In the genomic region with DNA sequence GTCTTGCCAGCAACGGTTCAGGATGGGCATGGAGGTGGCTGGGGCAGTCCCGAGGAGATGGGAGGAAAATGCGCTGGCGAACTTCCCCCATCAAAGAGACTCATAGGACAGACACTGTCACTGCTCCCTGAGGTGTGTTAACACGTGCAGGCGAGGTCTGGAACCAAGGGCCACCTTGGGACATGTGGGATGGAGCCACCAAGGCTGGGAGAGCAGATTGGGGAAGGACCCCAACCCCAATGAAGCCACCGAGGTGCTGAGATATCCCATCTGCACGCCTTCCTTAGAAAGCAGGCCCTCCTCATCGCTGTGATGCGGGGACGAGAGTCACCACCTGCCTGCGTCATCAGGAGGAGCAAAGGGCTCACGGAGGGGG, we compare ENCODE assay signal across 15 cellular contexts. TPM values are rescaled to one million over a fixed set of nuclear protein-coding genes. Genes with fewer than 3 reads are reported as not detected.
DNase-seq lines count a peak whose midpoint lies in the region; ATAC-seq and TF ChIP-seq lines count a peak whose summit lies in the region.
"Had no signal": no experiment of that assay in that cellular context is flagged by ENCODE, and none has a peak within 500 bp of the region (broad histone marks: within the 10 kb centered on the region; RNA-seq: fewer than 3 reads in every experiment).

No MANE protein-coding gene starts in this region.

- 86 to 93% (median 92%) methylated on average over 13 of the region's 13 CpGs for WGBS in ovary, 3 donors

- H3K27ac ChIP-seq in ovary: no peak overlapping the region
- H3K27ac ChIP-seq: Peyer's patch had no signal

- H3K4me3 ChIP-seq in ovary: no peak overlapping the region
- H3K4me3 ChIP-seq: GM23338, K562, Peyer's patch had no signal

- no peaks in the 10 kb centered on the region for H3K9me3 ChIP-seq in ovary
- H3K9me3 ChIP-seq: Peyer's patch had no signal

- TF ChIP-seq POLR2A in ovary (IDR thresholded peaks at IDR 0.05): no peak

- TF ChIP-seq EP300 in ovary (IDR thresholded peaks at IDR 0.05): no peak

- no peak overlapping the region for H3K4me3 Mint-ChIP-seq in natural killer cell treated with Interleukin-12 subunit alpha and Interleukin-12 subunit beta and Interleukin-15 and Interleukin-18, amount 100 ng/mL, for 72 hours
- no peak overlapping the region for H3K4me3 Mint-ChIP-seq in natural killer cell
- H3K4me3 Mint-ChIP-seq: GM23338 had no signal

- no peak for ATAC-seq in activated CD4-positive, CD25-positive, alpha-beta regulatory T cell treated with anti-CD3 and anti-CD28 coated beads, Interleukin-2, amount 50 U/mL, for 24 hours
- ATAC-seq in natural killer cell treated with Interleukin-12 subunit alpha and Interleukin-12 subunit beta and Interleukin-15 and Interleukin-18, amount 100 ng/mL, for 72 hours: no peak
- ATAC-seq in natural killer cell: no peak
- ATAC-seq in GM18858 (IDR thresholded peaks at IDR 0.05; ENCODE audit: unreplicated experiment): no peak
- ATAC-seq: K562 had no signal

- peak; percentile 19 for DNase-seq in activated CD4-positive, CD25-positive, alpha-beta regulatory T cell treated with anti-CD3 and anti-CD28 coated beads, Interleukin-2, amount 50 U/mL, for 72 hours
- peak; percentile 22 for DNase-seq in natural killer cell treated with Interleukin-12 subunit alpha and Interleukin-12 subunit beta and Interleukin-15 and Interleukin-18, amount 100 ng/mL, for 72 hours (ENCODE audit: low spot score)
- DNase-seq in natural killer cell (no peak), ovary (peak in 3 of 5 donors; percentile 5 to 18 (median 5)), NCI-H2227 treated with DMSO at 0.1 percent for 48 hours (lab: John Stamatoyannopoulos, UW) (no peak), DMS53 treated with DMSO at 0.1 percent for 48 hours (lab: John Stamatoyannopoulos, UW; ENCODE audit: unreplicated experiment) (no peak)
- DNase-seq: 8988T, DND-41, NCI-H1105, NCI-H2081 treated with DMSO at 0.1 percent for 48 hours had no signal

- no peak overlapping the region for H3K27ac Mint-ChIP-seq in natural killer cell treated with Interleukin-12 subunit alpha and Interleukin-12 subunit beta and Interleukin-15 and Interleukin-18, amount 100 ng/mL, for 72 hours
- no peak overlapping the region for H3K27ac Mint-ChIP-seq in natural killer cell
- H3K27ac Mint-ChIP-seq: GM23338 had no signal

- H3K4me1 ChIP-seq in ovary (ENCODE audit: insufficient read depth): no peaks in the 10 kb centered on the region
- H3K4me1 ChIP-seq: Peyer's patch had no signal

- H3K27me3 Mint-ChIP-seq in natural killer cell treated with Interleukin-12 subunit alpha and Interleukin-12 subunit beta and Interleukin-15 and Interleukin-18, amount 100 ng/mL, for 72 hours: peaks cover 36% of the 10 kb centered on the region in 2 donors
- H3K27me3 Mint-ChIP-seq in natural killer cell (ENCODE audit: low read depth in 2 of 2): peaks cover 26 to 45% of the 10 kb centered on the region in 2 donors

- intact Hi-C loops in natural killer cell (cut with micrococcal nuclease): no loop called here
- intact Hi-C loops in ovary (cut with DNase I): no loop called here

- no peaks in the 10 kb centered on the region for H3K36me3 ChIP-seq in ovary
- H3K36me3 ChIP-seq: Peyer's patch had no signal

- no peaks in the 10 kb centered on the region for H3K27me3 ChIP-seq in ovary
- H3K27me3 ChIP-seq: Peyer's patch had no signal

- H3K4me1 Mint-ChIP-seq in natural killer cell treated with Interleukin-12 subunit alpha and Interleukin-12 subunit beta and Interleukin-15 and Interleukin-18, amount 100 ng/mL, for 72 hours (ENCODE audit: low read depth in 2 of 2): no peaks in the 10 kb centered on the region
- H3K4me1 Mint-ChIP-seq in natural killer cell: peaks cover 0 to 7% of the 10 kb centered on the region in 2 donors

- peaks cover 12% of the 10 kb centered on the region for H3K9me3 Mint-ChIP-seq in natural killer cell treated with Interleukin-12 subunit alpha and Interleukin-12 subunit beta and Interleukin-15 and Interleukin-18, amount 100 ng/mL, for 72 hours
- peaks cover 4 to 8% of the 10 kb centered on the region in 2 donors for H3K9me3 Mint-ChIP-seq in natural killer cell

- H3K36me3 Mint-ChIP-seq in natural killer cell treated with Interleukin-12 subunit alpha and Interleukin-12 subunit beta and Interleukin-15 and Interleukin-18, amount 100 ng/mL, for 72 hours: peaks cover 21% of the 10 kb centered on the region
- peaks cover 16% of the 10 kb centered on the region for H3K36me3 Mint-ChIP-seq in natural killer cell

- TF ChIP-seq CTCF in natural killer cell (IDR thresholded peaks at IDR 0.05) (no peak), ovary (IDR thresholded peaks at IDR 0.05) (no peak)

RNA-seq across cellular contexts. Expression of a gene that starts 16.9 kb away (rescaled TPM):
- total RNA-seq in natural killer cell treated with Interleukin-12 subunit alpha and Interleukin-12 subunit beta and Interleukin-15 and Interleukin-18, amount 100 ng/mL, for 72 hours: not detected
- total RNA-seq in natural killer cell (1 to 10 TPM in 1 of 3 donors, under 1 TPM in 1, not detected in 1; 0.11 to 1.3 TPM), ovary (10 to 100 TPM in 1 of 7 donors, 1 to 10 TPM in 6; 1.8 to 11.0 (median 5.2) TPM)
- 1 to 10 TPM in 1 of 2 donors, under 1 TPM in 1; 0.35 to 1.9 TPM for polyA plus RNA-seq in ovary

Comparison
In these comparisons a context has a peak if more than half of its experiments do, and no peak if none do; other contexts are left out.
1. DNase-seq: peak in activated CD4-positive, CD25-positive, alpha-beta regulatory T cell treated with anti-CD3 and anti-CD28 coated beads, Interleukin-2, amount 50 U/mL, for 72 hours (single experiment), natural killer cell treated with Interleukin-12 subunit alpha and Interleukin-12 subunit beta and Interleukin-15 and Interleukin-18, amount 100 ng/mL, for 72 hours (single experiment) and ovary (3 of 5); none in natural killer cell (single experiment), NCI-H2227 treated with DMSO at 0.1 percent for 48 hours (single experiment) and DMS53 treated with DMSO at 0.1 percent for 48 hours (single experiment).